ENCODE assay signal across 1 cellular context in the genomic region with DNA sequence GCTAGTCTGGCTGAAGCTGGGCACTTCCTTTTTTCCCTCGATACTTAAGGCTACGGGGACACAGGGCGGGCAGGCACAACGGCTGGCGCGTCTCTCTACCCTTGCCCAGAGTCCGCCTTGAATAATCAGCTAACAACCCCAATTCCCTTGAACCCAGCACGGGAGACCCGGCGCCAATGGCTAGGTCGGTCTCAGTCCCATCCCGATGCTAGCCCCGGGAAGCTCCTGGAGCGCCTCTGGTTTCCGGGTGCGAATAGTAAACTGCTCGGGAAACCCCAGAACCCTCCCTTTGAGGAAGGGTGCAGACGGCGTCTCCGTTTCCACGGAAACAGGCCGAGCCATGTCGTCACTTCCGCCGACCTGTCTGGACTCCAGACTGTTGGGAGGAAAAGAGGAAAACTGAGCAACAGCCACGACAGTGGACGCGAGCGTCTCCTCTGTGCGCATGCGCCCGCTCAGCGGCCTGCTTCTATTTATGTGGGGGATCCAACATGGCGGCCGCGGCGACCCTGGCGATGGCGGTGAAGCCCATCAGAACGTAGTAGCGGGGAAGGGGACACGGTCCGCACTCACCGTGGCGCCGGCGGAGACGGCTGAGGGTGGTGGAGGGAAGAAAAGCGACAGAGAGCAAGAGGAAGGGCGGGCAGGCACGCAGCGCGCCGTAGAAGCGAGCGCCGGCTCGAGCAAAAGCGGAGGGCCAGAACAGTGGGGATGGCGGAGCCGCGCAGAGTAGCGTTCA.
TF ChIP-seq lines count a peak whose summit lies in the region.

TSS of gene UBN2 (plus strand) at position 464 of the 739 bp plus-strand sequence. CDS start at position 712, 248 bp downstream.

TF ChIP-seq in K562, 482 proteins besides CTCF, POLR2A, EP300 and RAD21 (continued from another document and continues in another):
- no peak for TF ChIP-seq ZNF277 (CRISPR knock-in tag; IDR thresholded peaks at IDR 0.05; ENCODE audit: borderline replicate concordance)
- TF ChIP-seq BRD4 (IDR thresholded peaks at IDR 0.05): no peak
- TF ChIP-seq DIDO1 (tag; IDR thresholded peaks at IDR 0.05; ENCODE audit: low read depth): peak; percentile 65; the same call in 1 of the 2 replicates
- no peak for TF ChIP-seq XRCC3 (IDR thresholded peaks at IDR 0.05)
- TF ChIP-seq ZNF77 (CRISPR knock-in tag; IDR thresholded peaks at IDR 0.05): no peak
- TF ChIP-seq KAT8 (IDR thresholded peaks at IDR 0.05; ENCODE audit: low read depth): no peak
- no peak for TF ChIP-seq PTTG1 (tag; IDR thresholded peaks at IDR 0.05; ENCODE audit: low read depth)
- peak; percentile 48 for TF ChIP-seq TEAD4 (IDR thresholded peaks at IDR 0.05; ENCODE audit: low read length)
- no peak for TF ChIP-seq TEAD4 (CRISPR knock-in tag; IDR thresholded peaks at IDR 0.05; ENCODE audit: borderline replicate concordance)
- TF ChIP-seq DPF2 (IDR thresholded peaks at IDR 0.05): 0 out of 2 replicates have a peak, but pooled peaks have one; percentile 24
- TF ChIP-seq MXI1 (IDR thresholded peaks at IDR 0.05; ENCODE audit: low read depth, low read length): peak; percentile 86; the same call in 1 of the 2 replicates
- no peak for TF ChIP-seq U2AF1 (optimal IDR thresholded peaks at IDR 0.05; ENCODE audit: low read depth, low read length)
- no peak for TF ChIP-seq ARID2 (IDR thresholded peaks at IDR 0.05)
- TF ChIP-seq CTCFL (IDR thresholded peaks at IDR 0.05; ENCODE audit: borderline replicate concordance, insufficient read depth, low read depth, low read length, poor library complexity, severe bottlenecking): no peak
- TF ChIP-seq ZNF408 (CRISPR knock-in tag; IDR thresholded peaks at IDR 0.05; ENCODE audit: low read depth): no peak
- TF ChIP-seq GATAD2B (IDR thresholded peaks at IDR 0.05; ENCODE audit: borderline replicate concordance): no peak
- TF ChIP-seq ZBTB34 (CRISPR knock-in tag; IDR thresholded peaks at IDR 0.05): no peak
- no peak; the same call in 1 of the 2 replicates for TF ChIP-seq CBFB (CRISPR knock-in tag; IDR thresholded peaks at IDR 0.05)
- peak; percentile 77 for TF ChIP-seq SP1 (CRISPR knock-in tag; IDR thresholded peaks at IDR 0.05)
- peak; percentile 98 to 99 for TF ChIP-seq FOXK2 (conservative IDR thresholded peaks at IDR 0.05 in 1 of 2, IDR thresholded peaks at IDR 0.05 in 1 of 2; ENCODE audit: low read depth in 2 of 2)
- no peak for TF ChIP-seq SMARCA5 (IDR thresholded peaks at IDR 0.05)
- TF ChIP-seq CBX5 (IDR thresholded peaks at IDR 0.05; ENCODE audit: borderline replicate concordance, low read depth): 0 out of 2 replicates have a peak, but pooled peaks have one; percentile 5
- TF ChIP-seq ZNF217 (CRISPR knock-in tag; IDR thresholded peaks at IDR 0.05): no peak
- peak; percentile 83 for TF ChIP-seq SMAD4 (CRISPR knock-in tag; conservative IDR thresholded peaks at IDR 0.05)
- peak; percentile 52; the same call in 1 of the 2 replicates for TF ChIP-seq ERF (CRISPR knock-in tag; IDR thresholded peaks at IDR 0.05)
- no peak; the same call in 1 of the 2 replicates for TF ChIP-seq FOSL1 (tag; conservative IDR thresholded peaks at IDR 0.05)
- no peak for TF ChIP-seq NFE2L1 (tag; IDR thresholded peaks at IDR 0.05; ENCODE audit: borderline replicate concordance, low read depth)
- TF ChIP-seq RBM15 (IDR thresholded peaks at IDR 0.05; ENCODE audit: insufficient read depth, low read length): no peak
- TF ChIP-seq ZEB2 (IDR thresholded peaks at IDR 0.05): no peak
- no peak for TF ChIP-seq USF2 (CRISPR knock-in tag; IDR thresholded peaks at IDR 0.05)
- no peak for TF ChIP-seq KAT2B (IDR thresholded peaks at IDR 0.05; ENCODE audit: low read depth, low read length)
- no peak for TF ChIP-seq EWSR1 (IDR thresholded peaks at IDR 0.05; ENCODE audit: borderline replicate concordance, low read depth, partially characterized antibody)
- TF ChIP-seq ZNF282 (CRISPR knock-in tag; IDR thresholded peaks at IDR 0.05): no peak
- TF ChIP-seq NEUROD1 (IDR thresholded peaks at IDR 0.05; ENCODE audit: borderline replicate concordance, low read depth, low read length, partially characterized antibody): no peak
- no peak for TF ChIP-seq ZNF318 (IDR thresholded peaks at IDR 0.05; ENCODE audit: borderline replicate concordance in 1 of 2, low read depth in 1 of 2)
- no peak for TF ChIP-seq ZNF280A (IDR thresholded peaks at IDR 0.05; ENCODE audit: low read depth, partially characterized antibody)
- TF ChIP-seq LCOR (CRISPR knock-in tag; IDR thresholded peaks at IDR 0.05): 0 out of 2 replicates have a peak, but pooled peaks have one; percentile 24
- no peak for TF ChIP-seq ZBED1 (IDR thresholded peaks at IDR 0.05)
- TF ChIP-seq, protein P1, sequence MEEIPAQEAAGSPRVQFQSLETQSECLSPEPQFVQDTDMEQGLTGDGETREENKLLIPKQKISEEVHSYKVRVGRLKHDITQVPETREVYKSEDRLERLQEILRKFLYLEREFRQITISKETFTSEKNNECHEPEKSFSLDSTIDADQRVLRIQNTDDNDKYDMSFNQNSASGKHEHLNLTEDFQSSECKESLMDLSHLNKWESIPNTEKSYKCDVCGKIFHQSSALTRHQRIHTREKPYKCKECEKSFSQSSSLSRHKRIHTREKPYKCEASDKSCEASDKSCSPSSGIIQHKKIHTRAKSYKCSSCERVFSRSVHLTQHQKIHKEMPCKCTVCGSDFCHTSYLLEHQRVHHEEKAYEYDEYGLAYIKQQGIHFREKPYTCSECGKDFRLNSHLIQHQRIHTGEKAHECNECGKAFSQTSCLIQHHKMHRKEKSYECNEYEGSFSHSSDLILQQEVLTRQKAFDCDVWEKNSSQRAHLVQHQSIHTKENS (CRISPR knock-in tag; IDR thresholded peaks at IDR 0.05): no peak
- peak; percentile 95 for TF ChIP-seq TBP (optimal IDR thresholded peaks at IDR 0.05; ENCODE audit: low read depth, low read length)
- TF ChIP-seq MYC (IDR thresholded peaks at IDR 0.05; ENCODE audit: low read depth, low read length): peak; percentile 61; the same call in 1 of the 2 replicates
- peak; percentile 44; the same call in 1 of the 2 replicates for TF ChIP-seq MYC (CRISPR knock-in tag; IDR thresholded peaks at IDR 0.05; ENCODE audit: borderline replicate concordance, low read depth)
